12 cellular contexts compared by ENCODE assay signal in genomic region chr14:22383515-22384166, GRCh38.
DNase-seq lines count a peak whose midpoint lies in the region; ATAC-seq and TF ChIP-seq lines count a peak whose summit lies in the region.
"Had no signal": no experiment of that assay in that cellular context is flagged by ENCODE, and none has a peak within 500 bp of the region (broad histone marks: within the 10 kb centered on the region; RNA-seq: fewer than 3 reads in every experiment).

No MANE protein-coding gene starts in this region.

- no peaks in the 10 kb centered on the region for H3K27me3 Mint-ChIP-seq in T-helper 1 cell treated with Interleukin-12 subunit alpha and Interleukin-12 subunit beta and Interleukin-4 antibody, amounts not matched to agents 30 μg/mL and 1 μg/mL, for 36 hours (ENCODE audit: low read depth)
- H3K27me3 Mint-ChIP-seq in IgD-negative memory B cell (peaks cover 3% of the 10 kb centered on the region), osteocyte (ENCODE audit: unreplicated experiment) (no peaks in the 10 kb centered on the region)

- TF ChIP-seq POLR2A in spleen (IDR thresholded peaks at IDR 0.05), result no peak

- no peak overlapping the region for H3K4me3 ChIP-seq in spleen
- H3K4me3 ChIP-seq: coronary artery had no signal

- no peaks in the 10 kb centered on the region for H3K9me3 ChIP-seq in spleen

- intact Hi-C loops in spleen (cut with DNase I; ENCODE audit: low total_unique reads), result loop anchor here (10.0 kb wide), 1 partner anchor 171 kb away; no protein-coding TSS in a partner anchor

- ATAC-seq in GM21723 (IDR thresholded peaks at IDR 0.05; ENCODE audit: unreplicated experiment), result peak; percentile 44

- 31 to 62% (median 49%) methylated on average over 5 to 8 of the region's 8 CpGs for WGBS in spleen, 5 donors

- no peak for DNase-seq in T-helper 1 cell
- no peak for DNase-seq in spleen
- no peak for DNase-seq in occipital lobe (lab: John Stamatoyannopoulos, UW)
- no peak for DNase-seq in osteocyte (ENCODE audit: extremely low spot score, unreplicated experiment)
- no peak for DNase-seq in dedifferentiated amniotic fluid mesenchymal stem cell (ENCODE audit: extremely low spot score)
- DNase-seq: stimulated activated CD8-positive, alpha-beta memory T cell treated with anti-CD3 and anti-CD28 coated beads, Interleukin-4, amount 100 ng/mL, for 48 hours had no signal

- no peak for TF ChIP-seq CTCF in spleen (IDR thresholded peaks at IDR 0.05 in 8 of 11, conservative IDR thresholded peaks at IDR 0.05 in 3 of 11)
- TF ChIP-seq CTCF in osteocyte (IDR thresholded peaks at IDR 0.05), result no peak

- no peaks in the 10 kb centered on the region for H3K36me3 Mint-ChIP-seq in T-helper 1 cell treated with Interleukin-12 subunit alpha and Interleukin-12 subunit beta and Interleukin-4 antibody, amounts not matched to agents 30 μg/mL and 1 μg/mL, for 36 hours (ENCODE audit: low read depth)
- no peaks in the 10 kb centered on the region for H3K36me3 Mint-ChIP-seq in IgD-negative memory B cell
- H3K36me3 Mint-ChIP-seq in osteocyte (ENCODE audit: unreplicated experiment), result no peaks in the 10 kb centered on the region

- no peaks in the 10 kb centered on the region for H3K4me1 Mint-ChIP-seq in T-helper 1 cell treated with Interleukin-12 subunit alpha and Interleukin-12 subunit beta and Interleukin-4 antibody, amounts not matched to agents 30 μg/mL and 1 μg/mL, for 36 hours (ENCODE audit: low read depth)
- H3K4me1 Mint-ChIP-seq in IgD-negative memory B cell (peaks cover 36 to 59% (median 50%) of the 10 kb centered on the region in 3 donors), osteocyte (ENCODE audit: unreplicated experiment) (peaks cover 27% of the 10 kb centered on the region)

- H3K27me3 ChIP-seq in spleen (replicated peaks in 1 of 7), result peaks cover 0 to 7% (median 0%) of the 10 kb centered on the region in 7 donors

- H3K27ac Mint-ChIP-seq in T-helper 1 cell treated with Interleukin-12 subunit alpha and Interleukin-12 subunit beta and Interleukin-4 antibody, amounts not matched to agents 30 μg/mL and 1 μg/mL, for 36 hours, result peak overlapping the region; percentile 52
- H3K27ac Mint-ChIP-seq in IgD-negative memory B cell (peak overlapping the region; percentile 97 to 99 (median 97)), osteocyte (ENCODE audit: unreplicated experiment) (no peak overlapping the region)
- H3K27ac Mint-ChIP-seq: progenitor cell of endocrine pancreas had no signal

- H3K27ac ChIP-seq in spleen, result peak overlapping the region in 6 of 8 donors; percentile 4 to 65 (median 12)
- H3K27ac ChIP-seq: coronary artery, KMS-11 had no signal

- H3K9me3 Mint-ChIP-seq in T-helper 1 cell treated with Interleukin-12 subunit alpha and Interleukin-12 subunit beta and Interleukin-4 antibody, amounts not matched to agents 30 μg/mL and 1 μg/mL, for 36 hours, result no peaks in the 10 kb centered on the region
- H3K9me3 Mint-ChIP-seq in IgD-negative memory B cell (no peaks in the 10 kb centered on the region), osteocyte (ENCODE audit: unreplicated experiment) (no peaks in the 10 kb centered on the region)

- H3K4me3 Mint-ChIP-seq in T-helper 1 cell treated with Interleukin-12 subunit alpha and Interleukin-12 subunit beta and Interleukin-4 antibody, amounts not matched to agents 30 μg/mL and 1 μg/mL, for 36 hours, result no peak overlapping the region
- H3K4me3 Mint-ChIP-seq in IgD-negative memory B cell (peak overlapping the region in 3 of 4 donors; percentile 41 to 69 (median 59)), osteocyte (ENCODE audit: unreplicated experiment) (no peak overlapping the region)

- no peaks in the 10 kb centered on the region for H3K36me3 ChIP-seq in spleen

- H3K4me1 ChIP-seq in spleen, result peaks cover 0 to 43% (median 14%) of the 10 kb centered on the region in 6 donors

Comparison
In these comparisons a context has a peak if more than half of its experiments do, and no peak if none do; other contexts are left out.
1. H3K4me3 Mint-ChIP-seq: peak in IgD-negative memory B cell (3 of 4); none in T-helper 1 cell treated with Interleukin-12 subunit alpha and Interleukin-12 subunit beta and Interleukin-4 antibody, amounts not matched to agents 30 μg/mL and 1 μg/mL, for 36 hours (single experiment) and osteocyte (single experiment).